Comparison of ENCODE assay signal across 22 cellular contexts in genomic region chrX:39214380-39215126, GRCh38.
"Had no signal": no experiment of that assay in that cellular context is flagged by ENCODE, and none has a peak within 500 bp of the region (broad histone marks: within the 10 kb centered on the region; RNA-seq: fewer than 3 reads in every experiment).

No MANE protein-coding gene starts in this region.

- DNase-seq: activated B cell treated with CpG ODN at 0.5 μM for 24 hours; activated CD4-positive, alpha-beta memory T cell treated with anti-CD3 and anti-CD28 coated beads, Interleukin-2, amount 10 ng/mL, durations not matched to agents 7 days and 5 days; activated CD4-positive, alpha-beta T cell treated with anti-CD3 and anti-CD28 coated beads for 48 hours; activated CD8-positive, alpha-beta memory T cell treated with anti-CD3 and anti-CD28 coated beads, Interleukin-2, amount 10 ng/mL, durations not matched to agents 7 days and 5 days; activated naive CD4-positive, alpha-beta T cell treated with Interleukin-2 at 50 U/mL for 16 hours; activated naive CD8-positive, alpha-beta T cell treated with anti-CD3 and anti-CD28 coated beads, Interleukin-2, amount 10 ng/mL, durations not matched to agents 7 days and 5 days; activated T-cell treated with anti-CD3 and anti-CD28 coated beads, Interleukin-2, amount 50 U/mL, for 1 hour; aorta; cerebellar nuclear complex; effector CD8-positive, alpha-beta T cell; islet precursor cell; sigmoid colon; stimulated activated CD4-positive, alpha-beta T cell treated with anti-CD3 and anti-CD28 coated beads, Interleukin-4, amount 100 ng/mL, for 24 hours; stomach; upper lobe of right lung had no signal

- H3K4me1 ChIP-seq: breast epithelium, esophagus muscularis mucosa, sigmoid colon, stomach, upper lobe of right lung had no signal

- ATAC-seq: activated CD8-positive, alpha-beta memory T cell treated with anti-CD3 and anti-CD28 coated beads, Interleukin-2, amount 10 ng/mL, durations not matched to agents 7 days and 5 days; stimulated activated effector memory CD8-positive, alpha-beta T cell treated with anti-CD3 and anti-CD28 coated beads, Interleukin-12 subunit alpha, Interleukin-12 subunit beta, amount 100 ng/mL, for 72 hours; upper lobe of right lung had no signal

- H3K27ac ChIP-seq: breast epithelium, esophagus muscularis mucosa, hepatocyte, sigmoid colon, SK-N-MC, stomach, thoracic aorta, upper lobe of right lung had no signal

- H3K27me3 ChIP-seq: esophagus muscularis mucosa, hepatocyte, sigmoid colon, stomach, upper lobe of right lung had no signal

- H3K9me3 ChIP-seq: breast epithelium, sigmoid colon, thoracic aorta, upper lobe of right lung had no signal

- H3K4me3 ChIP-seq: breast epithelium, esophagus muscularis mucosa, hepatocyte, lung, sigmoid colon, SK-N-MC, stomach, thoracic aorta, upper lobe of right lung had no signal

- H3K36me3 ChIP-seq: breast epithelium, esophagus muscularis mucosa, sigmoid colon, stomach, thoracic aorta, upper lobe of right lung had no signal
